12 cellular contexts compared by ENCODE assay signal in genomic region chr15:63054281-63054683, GRCh38. TPM values are rescaled to one million over a fixed set of nuclear protein-coding genes. Genes with fewer than 3 reads are reported as not detected.
DNase-seq lines count a peak whose midpoint lies in the region; ATAC-seq and TF ChIP-seq lines count a peak whose summit lies in the region.
"Had no signal": no experiment of that assay in that cellular context is flagged by ENCODE, and none has a peak within 500 bp of the region (broad histone marks: within the 10 kb centered on the region; RNA-seq: fewer than 3 reads in every experiment).

No MANE protein-coding gene starts in this region.

- in situ Hi-C loops in GM23248 (cut with MboI), result no loop called here

- peak in 1 of 3 donors; percentile 11 for TF ChIP-seq POLR2A in body of pancreas (IDR thresholded peaks at IDR 0.05)

- DNase-seq in GM23248, result peak; percentile 58
- DNase-seq in body of pancreas, result no peak
- no peak for DNase-seq in left colon
- DNase-seq in ureter (ENCODE audit: low spot score), result no peak
- DNase-seq in NOMO-1 treated with dmso at 0.1 percent for 144 hours (lab: John Stamatoyannopoulos, UW; ENCODE audit: unreplicated experiment), result no peak
- DNase-seq: activated naive CD8-positive, alpha-beta T cell treated with anti-CD3 and anti-CD28 coated beads for 36 hours; NCI-H345 had no signal

- peaks cover 9% of the 10 kb centered on the region; the same call in 1 of the 2 replicates for H4K20me1 ChIP-seq in GM23248 (ENCODE audit: insufficient read depth)

- no peak overlapping the region for H2AFZ ChIP-seq in GM23248

- H3K9ac ChIP-seq in GM23248, result peak overlapping the region; percentile 97
- peak overlapping the region; percentile 48 for H3K9ac ChIP-seq in skeletal muscle satellite cell (ENCODE audit: low read depth, low read length)
- H3K9ac ChIP-seq: BLaER1 had no signal

- peaks cover 100% of the 10 kb centered on the region for H3F3A ChIP-seq in GM23248 (ENCODE audit: insufficient read depth)

- intact Hi-C loops in body of pancreas (cut with DNase I) (no loop called here), left colon (cut with DNase I, micrococcal nuclease) (no loop called here)

- H3K9me3 ChIP-seq in GM23248 (ENCODE audit: low read depth) (no peaks in the 10 kb centered on the region), body of pancreas (no peaks in the 10 kb centered on the region), skeletal muscle satellite cell (replicated peaks; ENCODE audit: low read length) (no peaks in the 10 kb centered on the region)
- H3K9me3 ChIP-seq: BLaER1 had no signal

- H3K79me2 ChIP-seq in GM23248 (ENCODE audit: insufficient read depth), result peaks cover 99% of the 10 kb centered on the region

- H3K27ac ChIP-seq in GM23248, result peak overlapping the region; percentile 71
- peak overlapping the region in 3 of 4 donors; percentile 89 to 93 (median 92) for H3K27ac ChIP-seq in body of pancreas
- H3K27ac ChIP-seq: BLaER1, SK-N-MC had no signal

- no peaks in the 10 kb centered on the region for H3K9me2 ChIP-seq in GM23248 (ENCODE audit: insufficient read depth)

- H3K27me3 ChIP-seq in GM23248 (replicated peaks; ENCODE audit: insufficient read depth) (no peaks in the 10 kb centered on the region), body of pancreas (no peaks in the 10 kb centered on the region), skeletal muscle satellite cell (ENCODE audit: control insufficient read depth, insufficient read depth, low read length) (no peaks in the 10 kb centered on the region)
- H3K27me3 ChIP-seq: BLaER1 had no signal

- H3K36me3 ChIP-seq in GM23248 (ENCODE audit: low read depth) (peaks cover 71% of the 10 kb centered on the region), body of pancreas (replicated peaks in 1 of 2; ENCODE audit: insufficient read depth in 1 of 2, low read depth in 2 of 2) (peaks cover 12 to 21% of the 10 kb centered on the region in 2 donors), skeletal muscle satellite cell (ENCODE audit: insufficient read depth, low read length) (peaks cover 74% of the 10 kb centered on the region)

- H3K4me3 ChIP-seq in GM23248 (no peak overlapping the region), body of pancreas (no peak overlapping the region), skeletal muscle satellite cell (ENCODE audit: low read length) (peak overlapping the region; percentile 19)
- H3K4me3 ChIP-seq: BLaER1, SK-N-MC had no signal

- ATAC-seq in body of pancreas (no peak), left colon (peak; percentile 20), HG03378 (IDR thresholded peaks at IDR 0.05; ENCODE audit: unreplicated experiment) (no peak), HG02642 (IDR thresholded peaks at IDR 0.05; ENCODE audit: poor library complexity, unreplicated experiment) (no peak)

- no peak for TF ChIP-seq CTCF in body of pancreas (IDR thresholded peaks at IDR 0.05)

- H3K4me1 ChIP-seq in GM23248 (ENCODE audit: insufficient read depth) (peaks cover 68% of the 10 kb centered on the region), body of pancreas (peaks cover 70% of the 10 kb centered on the region), skeletal muscle satellite cell (ENCODE audit: control insufficient read depth, insufficient read depth, low read length) (peaks cover 64% of the 10 kb centered on the region)

- peak overlapping the region; percentile 43 for H3K4me2 ChIP-seq in GM23248 (ENCODE audit: unreplicated experiment)
- peak overlapping the region; percentile 33 for H3K4me2 ChIP-seq in skeletal muscle satellite cell (ENCODE audit: low read length)
- H3K4me2 ChIP-seq: BLaER1 had no signal

- WGBS in GM23248 (ENCODE audit: low coverage in 1 of 2, low lambda C conversion rate in 2 of 2, missing lambda C conversion rate in 2 of 2), 2 experiments, result 45 to 47% methylated on average over 4 of the region's 4 CpGs
- 48 to 50% methylated on average over 4 of the region's 4 CpGs for WGBS in body of pancreas, 2 donors

RNA-seq across cellular contexts. Expression of gene TPM1, which starts 11.7 kb away (rescaled TPM):
- 1,935 and 2,012 TPM in 2 replicates for total RNA-seq in GM23248 (2014; rRNA removed; shearing (Covaris generic))
- 3,029 and 3,072 TPM in 2 replicates for polyA plus RNA-seq in GM23248 (2016; fragmentation: Nextera tagmentation; extraction: Ambion mirVana)
- total RNA-seq in body of pancreas (100 to 1,000 TPM; 417 to 435 TPM), left colon (100 to 1,000 TPM; 576 to 607 TPM), ureter (737 TPM)
- 169 and 227 TPM in 2 replicates for total RNA-seq in skeletal muscle satellite cell (2012; rRNA removed)
